In genomic region chr4:31573554-31573953, GRCh38 we compare ENCODE assay signal across 37 cellular contexts.
"Had no signal": no experiment of that assay in that cellular context is flagged by ENCODE, and none has a peak within 500 bp of the region (broad histone marks: within the 10 kb centered on the region; RNA-seq: fewer than 3 reads in every experiment).

No MANE protein-coding gene starts in this region.

- H3K9me3 ChIP-seq: adrenal gland, body of pancreas, breast epithelium had no signal

- H3K9me3 Mint-ChIP-seq: activated CD4-positive, alpha-beta T cell treated with anti-CD3 and anti-CD28 coated beads, Interleukin-2, amount 10 ng/mL, durations not matched to agents 24 days and 14 days; activated naive CD8-positive, alpha-beta T cell treated with anti-CD3 and anti-CD28 coated beads for 36 hours had no signal

- H3K4me1 Mint-ChIP-seq: activated B cell treated with CpG ODN at 0.5 μM for 24 hours; activated CD4-positive, alpha-beta T cell treated with anti-CD3 and anti-CD28 coated beads, Interleukin-2, amount 10 ng/mL, durations not matched to agents 24 days and 14 days; activated naive CD8-positive, alpha-beta T cell treated with anti-CD3 and anti-CD28 coated beads for 36 hours; activated T-helper 17 cell treated with anti-CD3 and anti-CD28 coated beads, Interleukin-2, amount 50 U/mL, for 72 hours; central memory CD8-positive, alpha-beta T cell; T-cell; T-helper 17 cell had no signal

- H3K4me1 ChIP-seq: adrenal gland, body of pancreas, breast epithelium had no signal

- H3K27me3 Mint-ChIP-seq: activated B cell treated with CpG ODN at 0.5 μM for 24 hours; activated CD4-positive, alpha-beta memory T cell treated with anti-CD3 and anti-CD28 coated beads for 36 hours; activated CD4-positive, alpha-beta T cell treated with anti-CD3 and anti-CD28 coated beads, Interleukin-2, amount 10 ng/mL, durations not matched to agents 24 days and 14 days; activated CD8-positive, alpha-beta T cell treated with anti-CD3 and anti-CD28 coated beads for 36 hours; activated naive CD8-positive, alpha-beta T cell treated with anti-CD3 and anti-CD28 coated beads for 36 hours; activated T-helper 17 cell treated with anti-CD3 and anti-CD28 coated beads, Interleukin-2, amount 50 U/mL, for 72 hours; central memory CD8-positive, alpha-beta T cell; T-cell; T-helper 17 cell had no signal

- H3K4me3 ChIP-seq: adrenal gland, body of pancreas, breast epithelium, cardiac muscle cell had no signal

- H3K27me3 ChIP-seq: adrenal gland, body of pancreas, brain microvascular endothelial cell, breast epithelium, cardiac muscle cell had no signal

- H3K27ac ChIP-seq: adrenal gland, body of pancreas, brain microvascular endothelial cell, breast epithelium, cardiac muscle cell, VCaP had no signal

- ATAC-seq: activated CD8-positive, alpha-beta T cell treated with anti-CD3 and anti-CD28 coated beads for 36 hours; activated naive CD4-positive, alpha-beta T cell treated with anti-CD3 and anti-CD28 coated beads, Interleukin-2, amount 50 U/mL, for 72 hours; activated T-cell treated with anti-CD3 and anti-CD28 coated beads, Interleukin-2, amount 50 U/mL, for 4 hours; activated T-cell treated with anti-CD3 and anti-CD28 coated beads, Interleukin-2, amount 50 U/mL, for 72 hours; activated T-helper 17 cell treated with anti-CD3 and anti-CD28 coated beads, Interleukin-2, amount 50 U/mL, for 72 hours; body of pancreas; T-cell; T-helper 17 cell had no signal

- FAIRE-seq: astrocyte, TTC549 had no signal

- DNase-seq: activated B cell treated with CpG ODN at 0.5 μM for 24 hours; activated CD4-positive, alpha-beta memory T cell treated with anti-CD3 and anti-CD28 coated beads for 36 hours; activated CD4-positive, alpha-beta T cell treated with anti-CD3 and anti-CD28 coated beads for 4 hours; activated CD4-positive, alpha-beta T cell treated with anti-CD3 and anti-CD28 coated beads, Interleukin-2, amount 10 ng/mL, durations not matched to agents 24 days and 14 days; activated CD4-positive, alpha-beta T cell treated with anti-CD3 and anti-CD28 coated beads, Interleukin-2, amount 50 U/mL, for 1 hour; activated CD4-positive, alpha-beta T cell treated with anti-CD3 and anti-CD28 coated beads, Interleukin-2, amount 50 U/mL, for 4 hours; activated CD4-positive, CD25-positive, alpha-beta regulatory T cell treated with anti-CD3 and anti-CD28 coated beads, Interleukin-2, amount 50 U/mL, for 72 hours; activated CD8-positive, alpha-beta memory T cell treated with anti-CD3 and anti-CD28 coated beads, Interleukin-2, amount 50 U/mL, for 4 hours; activated CD8-positive, alpha-beta T cell treated with anti-CD3 and anti-CD28 coated beads for 36 hours; activated effector memory CD4-positive, alpha-beta T cell treated with anti-CD3 and anti-CD28 coated beads, Interleukin-2, amount 50 U/mL, for 16 hours; activated gamma-delta T cell treated with Interleukin-2 at 50 U/mL for 16 hours; activated naive CD4-positive, alpha-beta T cell; activated naive CD4-positive, alpha-beta T cell treated with anti-CD3 and anti-CD28 coated beads for 36 hours; activated naive CD4-positive, alpha-beta T cell treated with anti-CD3 and anti-CD28 coated beads, Interleukin-2, amount 50 U/mL, for 16 hours; activated naive CD8-positive, alpha-beta T cell treated with anti-CD3 and anti-CD28 coated beads for 36 hours; activated T-cell treated with anti-CD3 and anti-CD28 coated beads for 4 hours; activated T-cell treated with anti-CD3 and anti-CD28 coated beads, Interleukin-2, amount 50 U/mL, for 1 hour; activated T-cell treated with anti-CD3 and anti-CD28 coated beads, Interleukin-2, amount 50 U/mL, for 4 hours; activated T-cell treated with anti-CD3 and anti-CD28 coated beads, Interleukin-2, amount 50 U/mL, for 72 hours; adrenal gland; amniotic stem cell; aorta; body of pancreas; brain microvascular endothelial cell; caudate nucleus; cerebellar nuclear complex; T-cell; T-helper 17 cell had no signal

- H3K27ac Mint-ChIP-seq: activated B cell treated with CpG ODN at 0.5 μM for 24 hours; activated CD4-positive, alpha-beta memory T cell treated with anti-CD3 and anti-CD28 coated beads for 36 hours; activated CD4-positive, alpha-beta T cell treated with anti-CD3 and anti-CD28 coated beads, Interleukin-2, amount 10 ng/mL, durations not matched to agents 24 days and 14 days; activated CD8-positive, alpha-beta T cell treated with anti-CD3 and anti-CD28 coated beads for 36 hours; activated naive CD4-positive, alpha-beta T cell treated with anti-CD3 and anti-CD28 coated beads for 36 hours; activated naive CD4-positive, alpha-beta T cell treated with anti-CD3 and anti-CD28 coated beads, Interleukin-2, amount 50 U/mL, for 72 hours; activated naive CD8-positive, alpha-beta T cell treated with anti-CD3 and anti-CD28 coated beads for 36 hours; activated T-cell treated with anti-CD3 and anti-CD28 coated beads, Interleukin-2, amount 50 U/mL, for 72 hours; activated T-helper 1 cell treated with anti-CD3 and anti-CD28 coated beads, Interleukin-12 subunit alpha, Interleukin-12 subunit beta, Interleukin-2, Interleukin-4 antibody, amounts not matched to agents 30 ng/mL and 10 ng/mL and 1 ng/mL, durations not matched to agents 14 hours and 24 hours and 36 hours; activated T-helper 17 cell treated with anti-CD3 and anti-CD28 coated beads, Interleukin-2, amount 50 U/mL, for 72 hours; T-cell; T-helper 17 cell had no signal

- H3K36me3 ChIP-seq: adrenal gland, brain microvascular endothelial cell, breast epithelium, cardiac muscle cell had no signal

- H3K4me3 Mint-ChIP-seq: activated B cell treated with CpG ODN at 0.5 μM for 24 hours; activated CD4-positive, alpha-beta memory T cell treated with anti-CD3 and anti-CD28 coated beads for 36 hours; activated CD4-positive, alpha-beta T cell treated with anti-CD3 and anti-CD28 coated beads, Interleukin-2, amount 10 ng/mL, durations not matched to agents 24 days and 14 days; activated CD8-positive, alpha-beta T cell treated with anti-CD3 and anti-CD28 coated beads for 36 hours; activated naive CD4-positive, alpha-beta T cell treated with anti-CD3 and anti-CD28 coated beads for 36 hours; activated naive CD8-positive, alpha-beta T cell treated with anti-CD3 and anti-CD28 coated beads for 36 hours; activated T-cell treated with anti-CD3 and anti-CD28 coated beads, Interleukin-2, amount 50 U/mL, for 4 hours; activated T-cell treated with anti-CD3 and anti-CD28 coated beads, Interleukin-2, amount 50 U/mL, for 72 hours; activated T-helper 1 cell treated with anti-CD3 and anti-CD28 coated beads, Interleukin-12 subunit alpha, Interleukin-12 subunit beta, Interleukin-2, Interleukin-4 antibody, amounts not matched to agents 30 ng/mL and 10 ng/mL and 1 ng/mL, durations not matched to agents 14 hours and 24 hours and 36 hours; activated T-helper 17 cell treated with anti-CD3 and anti-CD28 coated beads, Interleukin-2, amount 50 U/mL, for 72 hours; central memory CD8-positive, alpha-beta T cell; T-cell; T-helper 17 cell had no signal

- H3K36me3 Mint-ChIP-seq: activated CD4-positive, alpha-beta memory T cell treated with anti-CD3 and anti-CD28 coated beads for 36 hours; activated naive CD4-positive, alpha-beta T cell treated with anti-CD3 and anti-CD28 coated beads, Interleukin-2, amount 50 U/mL, for 72 hours; activated naive CD8-positive, alpha-beta T cell treated with anti-CD3 and anti-CD28 coated beads for 36 hours; T-cell had no signal
